Comparison of ENCODE assay signal across 14 cellular contexts in the genomic region with DNA sequence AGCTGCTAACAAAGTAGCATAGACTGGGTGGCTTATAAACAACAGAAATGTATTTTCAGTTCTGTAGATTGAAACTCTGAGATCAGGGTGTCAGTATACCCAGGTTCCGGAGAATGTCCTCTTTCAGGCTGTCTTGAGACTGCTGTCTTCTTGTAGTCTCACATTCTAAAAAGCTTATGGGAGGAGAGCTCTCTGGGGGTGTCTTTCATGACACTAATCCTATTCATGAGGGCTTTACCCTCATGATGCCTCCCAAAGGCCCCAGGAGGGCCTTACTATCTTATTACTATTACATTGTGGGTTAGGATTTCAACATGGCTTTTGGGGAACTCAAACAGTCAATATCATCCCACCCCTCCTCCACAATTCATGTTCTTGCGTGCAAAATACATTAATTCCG.
DNase-seq lines count a peak whose midpoint lies in the region; ATAC-seq and TF ChIP-seq lines count a peak whose summit lies in the region.
"Had no signal": no experiment of that assay in that cellular context is flagged by ENCODE, and none has a peak within 500 bp of the region (broad histone marks: within the 10 kb centered on the region; RNA-seq: fewer than 3 reads in every experiment).

No MANE protein-coding gene starts in this region.

- no peaks in the 10 kb centered on the region for H3K79me2 ChIP-seq in MM.1S (ENCODE audit: low read length)

- H3K4me3 Mint-ChIP-seq in activated T-cell treated with anti-CD3 and anti-CD28 coated beads, Interleukin-2, amount 50 U/mL, for 24 hours, result no peak overlapping the region
- H3K4me3 Mint-ChIP-seq in endodermal cell (no peak overlapping the region), progenitor cell of endocrine pancreas (ENCODE audit: low read depth) (no peak overlapping the region)
- H3K4me3 Mint-ChIP-seq: CD4-positive, alpha-beta memory T cell had no signal

- peaks cover 17% of the 10 kb centered on the region for H3K4me1 Mint-ChIP-seq in activated T-cell treated with anti-CD3 and anti-CD28 coated beads, Interleukin-2, amount 50 U/mL, for 24 hours (ENCODE audit: low read depth)
- peaks cover 14% of the 10 kb centered on the region for H3K4me1 Mint-ChIP-seq in endodermal cell
- H3K4me1 Mint-ChIP-seq in progenitor cell of endocrine pancreas (ENCODE audit: low read depth), result no peaks in the 10 kb centered on the region

- no peak for DNase-seq in activated T-cell treated with anti-CD3 and anti-CD28 coated beads, Interleukin-2, amount 50 U/mL, for 24 hours
- no peak for DNase-seq in activated T-cell treated with anti-CD3 and anti-CD28 coated beads, Interleukin-2, amount 50 U/mL, for 1 hour
- DNase-seq in NB4 (ENCODE audit: low read depth) (peak; percentile 57), endodermal cell (no peak), progenitor cell of endocrine pancreas (ENCODE audit: low spot score, unreplicated experiment) (no peak), MM.1S (no peak), NCI-H2171 treated with DMSO at 0.1 percent for 48 hours (lab: John Stamatoyannopoulos, UW) (no peak)
- DNase-seq: BE2C; CD4-positive, alpha-beta memory T cell; DMS79 had no signal

- H3K4me2 ChIP-seq in MM.1S (ENCODE audit: low read depth, low read length), result no peak overlapping the region

- H3K27me3 ChIP-seq in endodermal cell (ENCODE audit: control insufficient read depth, insufficient read depth, low read length, poor library complexity, severe bottlenecking) (no peaks in the 10 kb centered on the region), MM.1S (replicated peaks; ENCODE audit: insufficient read depth, low read length) (no peaks in the 10 kb centered on the region)
- H3K27me3 ChIP-seq: BE2C had no signal

- no peak for TF ChIP-seq POLR2A in NB4 (IDR thresholded peaks at IDR 0.05; ENCODE audit: extremely low read depth, insufficient read length)

- H3K4me3 ChIP-seq in NB4 (ENCODE audit: low read depth, low read length) (no peak overlapping the region), endodermal cell (ENCODE audit: low read length) (no peak overlapping the region), MM.1S (ENCODE audit: low read length) (no peak overlapping the region)

- H3K4me1 ChIP-seq in endodermal cell (ENCODE audit: control insufficient read depth, insufficient read depth, low read length) (no peaks in the 10 kb centered on the region), MM.1S (ENCODE audit: low read length) (no peaks in the 10 kb centered on the region)

- no peaks in the 10 kb centered on the region for H3K27me3 Mint-ChIP-seq in activated T-cell treated with anti-CD3 and anti-CD28 coated beads, Interleukin-2, amount 50 U/mL, for 24 hours
- H3K27me3 Mint-ChIP-seq in endodermal cell (ENCODE audit: insufficient read depth), result no peaks in the 10 kb centered on the region
- H3K27me3 Mint-ChIP-seq in progenitor cell of endocrine pancreas, result no peaks in the 10 kb centered on the region
- H3K27me3 Mint-ChIP-seq: CD4-positive, alpha-beta memory T cell had no signal

- ATAC-seq in GM19351 (IDR thresholded peaks at IDR 0.05; ENCODE audit: unreplicated experiment), result no peak
- ATAC-seq: HCT116 had no signal

- WGBS in endodermal cell (ENCODE audit: insufficient coverage in 1 of 2, insufficient read length in 1 of 2), 2 experiments, result 95% methylated on average over 3 of the region's 3 CpGs; no CpG with 5 or more reads in 1 of the 2 experiments

- peaks cover 24% of the 10 kb centered on the region for H3K36me3 Mint-ChIP-seq in activated T-cell treated with anti-CD3 and anti-CD28 coated beads, Interleukin-2, amount 50 U/mL, for 24 hours (ENCODE audit: low read depth)
- H3K36me3 Mint-ChIP-seq in endodermal cell (ENCODE audit: low read depth) (no peaks in the 10 kb centered on the region), progenitor cell of endocrine pancreas (ENCODE audit: insufficient read depth) (peaks cover 10% of the 10 kb centered on the region)

- no peak for TF ChIP-seq CTCF in NB4 (IDR thresholded peaks at IDR 0.05; ENCODE audit: low read depth, low read length)
- TF ChIP-seq CTCF in endodermal cell (conservative IDR thresholded peaks at IDR 0.05), result no peak
- no peak for TF ChIP-seq CTCF in progenitor cell of endocrine pancreas (IDR thresholded peaks at IDR 0.05; ENCODE audit: unreplicated experiment)
- TF ChIP-seq CTCF in MM.1S (IDR thresholded peaks at IDR 0.05; ENCODE audit: low read length), result no peak

- H3K9me3 Mint-ChIP-seq in activated T-cell treated with anti-CD3 and anti-CD28 coated beads, Interleukin-2, amount 50 U/mL, for 24 hours, result peaks cover 13% of the 10 kb centered on the region
- H3K9me3 Mint-ChIP-seq in endodermal cell (peaks cover 5% of the 10 kb centered on the region), progenitor cell of endocrine pancreas (ENCODE audit: low read depth) (peaks cover 18% of the 10 kb centered on the region)

- H3K27ac ChIP-seq in endodermal cell (ENCODE audit: low read depth, low read length), result no peak overlapping the region
- no peak overlapping the region for H3K27ac ChIP-seq in MM.1S (ENCODE audit: low read length)
- H3K27ac ChIP-seq: C4-2B, HL-60 had no signal

- no peak overlapping the region for H3K9ac ChIP-seq in endodermal cell (ENCODE audit: extremely low read depth, low read length, poor library complexity, severe bottlenecking)
- no peak overlapping the region for H3K9ac ChIP-seq in MM.1S (ENCODE audit: low read length)

- H3K36me3 ChIP-seq in endodermal cell (ENCODE audit: control insufficient read depth, insufficient read depth, low read length) (no peaks in the 10 kb centered on the region), MM.1S (replicated peaks; ENCODE audit: insufficient read depth, low read length) (no peaks in the 10 kb centered on the region)
- H3K36me3 ChIP-seq: BE2C had no signal

- H3F3A ChIP-seq in MM.1S (ENCODE audit: insufficient read depth, low read length), result no peaks in the 10 kb centered on the region

- H3K9me3 ChIP-seq in endodermal cell (ENCODE audit: control insufficient read depth, low read length) (peaks cover 7% of the 10 kb centered on the region), MM.1S (replicated peaks; ENCODE audit: insufficient read depth, low read length) (no peaks in the 10 kb centered on the region)
- H3K9me3 ChIP-seq: BE2C had no signal

- H3K27ac Mint-ChIP-seq in activated T-cell treated with anti-CD3 and anti-CD28 coated beads, Interleukin-2, amount 50 U/mL, for 24 hours, result peak overlapping the region; percentile 56
- H3K27ac Mint-ChIP-seq in endodermal cell, result peak overlapping the region; percentile 8
- H3K27ac Mint-ChIP-seq in progenitor cell of endocrine pancreas, result peak overlapping the region; percentile 23

- H4K20me1 ChIP-seq in MM.1S (ENCODE audit: insufficient read depth, low read length), result no peaks in the 10 kb centered on the region

- H2AFZ ChIP-seq in MM.1S (ENCODE audit: low read length), result no peak overlapping the region

- H3K9me2 ChIP-seq in MM.1S (replicated peaks; ENCODE audit: insufficient read depth, low read length), result no peaks in the 10 kb centered on the region
